Comparison of ENCODE assay signal across 10 cellular contexts in the genomic region with DNA sequence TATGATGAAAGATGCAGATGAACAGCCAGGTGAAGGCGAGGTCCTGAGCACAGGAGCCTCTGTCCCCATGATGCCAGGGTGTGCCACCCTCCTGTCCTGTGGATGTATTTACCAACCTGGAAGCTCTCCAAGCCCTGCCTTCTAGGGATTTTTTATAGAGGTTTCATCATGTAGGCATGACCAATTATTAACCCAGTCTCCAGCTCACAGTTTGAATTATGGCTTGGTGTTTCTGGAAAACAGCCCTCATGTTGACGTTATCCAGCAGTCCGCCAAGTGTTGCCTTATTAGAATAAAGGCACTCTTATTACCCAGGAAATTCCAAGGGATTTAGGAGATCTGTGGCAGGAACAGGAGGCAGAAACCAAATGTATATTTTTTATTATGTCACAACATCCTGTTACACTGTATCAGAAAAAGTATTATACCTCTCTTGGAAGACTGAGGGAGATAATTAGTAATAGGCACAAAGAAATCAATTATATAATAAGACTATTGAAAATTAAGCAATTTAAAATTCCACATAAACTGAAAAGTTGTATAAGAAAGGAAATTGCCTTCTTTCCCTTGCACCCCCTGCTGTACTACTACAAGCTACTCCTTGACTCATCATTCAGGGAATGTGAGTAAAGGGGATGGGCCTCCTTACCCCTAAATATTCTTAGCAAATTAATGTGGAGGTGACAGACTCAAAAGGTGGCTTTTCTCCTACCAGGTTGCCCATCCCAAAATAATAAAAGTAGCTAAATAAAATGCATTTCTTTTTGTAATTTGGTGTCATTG.
DNase-seq lines count a peak whose midpoint lies in the region; ATAC-seq lines count a peak whose summit lies in the region.
"Had no signal": no experiment of that assay in that cellular context is flagged by ENCODE, and none has a peak within 500 bp of the region (broad histone marks: within the 10 kb centered on the region; RNA-seq: fewer than 3 reads in every experiment).

No MANE protein-coding gene starts in this region.

- peaks cover 7% of the 10 kb centered on the region for H3K4me1 ChIP-seq in rectal smooth muscle tissue (ENCODE audit: control insufficient read depth, insufficient read depth, low read length)

- H3K4me3 ChIP-seq in rectal smooth muscle tissue (ENCODE audit: low read length), result no peak overlapping the region
- H3K4me3 ChIP-seq: GM12878 had no signal

- no peaks in the 10 kb centered on the region for H3K36me3 Mint-ChIP-seq in activated CD4-positive, alpha-beta T cell treated with anti-CD3 and anti-CD28 coated beads, Interleukin-2, amount 10 ng/mL, durations not matched to agents 24 days and 14 days (ENCODE audit: low read depth)
- H3K36me3 Mint-ChIP-seq in activated T-cell treated with anti-CD3 and anti-CD28 coated beads, Interleukin-2, amount 50 U/mL, for 72 hours (ENCODE audit: insufficient read depth in 2 of 2), result no peaks in the 10 kb centered on the region
- H3K36me3 Mint-ChIP-seq in effector memory CD8-positive, alpha-beta T cell (ENCODE audit: insufficient read depth), result peaks cover 2% of the 10 kb centered on the region

- ATAC-seq in activated T-cell treated with anti-CD3 and anti-CD28 coated beads, Interleukin-2, amount 50 U/mL, for 72 hours (replicated peaks in 1 of 2), result no peak
- no peak for ATAC-seq in effector memory CD8-positive, alpha-beta T cell (replicated peaks)
- ATAC-seq: GM12878 had no signal

- intact Hi-C loops in activated CD4-positive, alpha-beta T cell treated with anti-CD3 and anti-CD28 coated beads, Interleukin-2, amount 10 ng/mL, durations not matched to agents 24 days and 14 days (cut with micrococcal nuclease), result no loop called here

- H3K27me3 ChIP-seq in rectal smooth muscle tissue (ENCODE audit: control insufficient read depth, insufficient read depth, low read length), result no peaks in the 10 kb centered on the region

- no peak overlapping the region for H3K9ac ChIP-seq in rectal smooth muscle tissue (ENCODE audit: low read length)

- no peaks in the 10 kb centered on the region for H3K36me3 ChIP-seq in rectal smooth muscle tissue (ENCODE audit: control insufficient read depth, insufficient read depth, low read length)

- H3K9me3 Mint-ChIP-seq in activated CD4-positive, alpha-beta T cell treated with anti-CD3 and anti-CD28 coated beads, Interleukin-2, amount 10 ng/mL, durations not matched to agents 24 days and 14 days, result no peaks in the 10 kb centered on the region
- H3K9me3 Mint-ChIP-seq in activated T-cell treated with anti-CD3 and anti-CD28 coated beads, Interleukin-2, amount 50 U/mL, for 72 hours, result no peaks in the 10 kb centered on the region
- no peaks in the 10 kb centered on the region for H3K9me3 Mint-ChIP-seq in effector memory CD8-positive, alpha-beta T cell

- H3K27ac ChIP-seq in rectal smooth muscle tissue (ENCODE audit: low read depth, low read length), result peak overlapping the region; percentile 52

- H3K27me3 Mint-ChIP-seq in activated CD4-positive, alpha-beta T cell treated with anti-CD3 and anti-CD28 coated beads, Interleukin-2, amount 10 ng/mL, durations not matched to agents 24 days and 14 days, result peaks cover 3% of the 10 kb centered on the region
- H3K27me3 Mint-ChIP-seq in activated T-cell treated with anti-CD3 and anti-CD28 coated beads, Interleukin-2, amount 50 U/mL, for 72 hours (ENCODE audit: low read depth), result no peaks in the 10 kb centered on the region
- peaks cover 0 to 14% of the 10 kb centered on the region in 2 donors for H3K27me3 Mint-ChIP-seq in effector memory CD8-positive, alpha-beta T cell

- no peaks in the 10 kb centered on the region for H3K4me1 Mint-ChIP-seq in activated CD4-positive, alpha-beta T cell treated with anti-CD3 and anti-CD28 coated beads, Interleukin-2, amount 10 ng/mL, durations not matched to agents 24 days and 14 days
- no peaks in the 10 kb centered on the region for H3K4me1 Mint-ChIP-seq in activated T-cell treated with anti-CD3 and anti-CD28 coated beads, Interleukin-2, amount 50 U/mL, for 72 hours (ENCODE audit: low read depth)
- peaks cover 0 to 7% of the 10 kb centered on the region in 2 donors for H3K4me1 Mint-ChIP-seq in effector memory CD8-positive, alpha-beta T cell (ENCODE audit: low read depth in 2 of 2)

- no peak overlapping the region for H3K4me3 Mint-ChIP-seq in activated CD4-positive, alpha-beta T cell treated with anti-CD3 and anti-CD28 coated beads, Interleukin-2, amount 10 ng/mL, durations not matched to agents 24 days and 14 days
- H3K4me3 Mint-ChIP-seq in activated T-cell treated with anti-CD3 and anti-CD28 coated beads, Interleukin-2, amount 50 U/mL, for 72 hours, result no peak overlapping the region
- H3K4me3 Mint-ChIP-seq in effector memory CD8-positive, alpha-beta T cell, result no peak overlapping the region

- H3K27ac Mint-ChIP-seq in activated CD4-positive, alpha-beta T cell treated with anti-CD3 and anti-CD28 coated beads, Interleukin-2, amount 10 ng/mL, durations not matched to agents 24 days and 14 days, result no peak overlapping the region
- no peak overlapping the region for H3K27ac Mint-ChIP-seq in activated T-cell treated with anti-CD3 and anti-CD28 coated beads, Interleukin-2, amount 50 U/mL, for 72 hours
- no peak overlapping the region for H3K27ac Mint-ChIP-seq in effector memory CD8-positive, alpha-beta T cell

- DNase-seq in Daoy (ENCODE audit: low read depth) (peak; percentile 37), NCI-H226 (peak; percentile 90), fibroblast of gingiva (ENCODE audit: low read depth) (peak; percentile 64), ecto neural progenitor cell (ENCODE audit: low spot score) (no peak)
- DNase-seq in activated CD4-positive, alpha-beta T cell treated with anti-CD3 and anti-CD28 coated beads, Interleukin-2, amount 10 ng/mL, durations not matched to agents 24 days and 14 days, result no peak
- no peak for DNase-seq in activated T-cell treated with anti-CD3 and anti-CD28 coated beads, Interleukin-2, amount 50 U/mL, for 72 hours
- no peak for DNase-seq in effector memory CD8-positive, alpha-beta T cell
- DNase-seq: amniotic stem cell had no signal

Comparison
In these comparisons a context has a peak if more than half of its experiments do, and no peak if none do; other contexts are left out.
1. DNase-seq: peak in Daoy (single experiment), NCI-H226 (single experiment) and fibroblast of gingiva (single experiment); none in activated CD4-positive, alpha-beta T cell treated with anti-CD3 and anti-CD28 coated beads, Interleukin-2, amount 10 ng/mL, durations not matched to agents 24 days and 14 days (single experiment), activated T-cell treated with anti-CD3 and anti-CD28 coated beads, Interleukin-2, amount 50 U/mL, for 72 hours (0 of 2), ecto neural progenitor cell (single experiment) and effector memory CD8-positive, alpha-beta T cell (0 of 3).